Comparison of ENCODE assay signal across 8 cellular contexts in genomic region chr6:6803180-6803978, GRCh38.
A peak's percentile ranks its signal among the peaks of the same experiment; 100 is the strongest.
DNase-seq lines count a peak whose midpoint lies in the region; ATAC-seq, FAIRE-seq and TF ChIP-seq lines count a peak whose summit lies in the region.

No MANE protein-coding gene starts in this region.

- no peaks in the 10 kb centered on the region for H3K36me3 ChIP-seq in esophagus (ENCODE audit: control insufficient read depth in 2 of 2, insufficient read depth in 2 of 2, low read length in 1 of 2)
- H3K36me3 ChIP-seq in HAP-1 (replicated peaks) = no peaks in the 10 kb centered on the region

- WGBS in esophagus, 2 donors = 49 to 51% methylated on average over 18 of the region's 18 CpGs

- H3K9me3 ChIP-seq in esophagus (ENCODE audit: control insufficient read depth in 2 of 2, insufficient read depth in 1 of 2, low read depth in 1 of 2, low read length in 1 of 2) = no peaks in the 10 kb centered on the region
- H3K9me3 ChIP-seq in HAP-1 = no peaks in the 10 kb centered on the region

- FAIRE-seq in GM12891 (lab: Jason Lieb, UNC) = peak; percentile 85

- peak overlapping the region; percentile 95 to 99 for H3K27ac ChIP-seq in esophagus (ENCODE audit: low read depth in 2 of 2, low read length in 1 of 2)

- H3K4me1 ChIP-seq in esophagus (ENCODE audit: control insufficient read depth in 2 of 2, insufficient read depth in 2 of 2, low read length in 1 of 2) (peaks cover 3 to 21% of the 10 kb centered on the region in 2 donors), HAP-1 (no peaks in the 10 kb centered on the region)

- H3K4me3 ChIP-seq in esophagus (ENCODE audit: low read depth in 1 of 2, low read length in 2 of 2) (no peak overlapping the region), HAP-1 (no peak overlapping the region)

- DNase-seq in GM12891 (ENCODE audit: insufficient read length, low spot score) (peak; percentile 54), HAP-1 (ENCODE audit: low spot score in 2 of 2) (no peak), NCI-H524 treated with DMSO at 0.1 percent for 48 hours (lab: John Stamatoyannopoulos, UW) (no peak), NCI-H446 (lab: John Stamatoyannopoulos, UW) (no peak)
- no peak for DNase-seq in stimulated activated CD4-positive, alpha-beta T cell treated with anti-CD3 and anti-CD28 coated beads, Interleukin-4, amount 100 ng/mL, for 24 hours

- ATAC-seq in GM21390 (IDR thresholded peaks at IDR 0.05; ENCODE audit: unreplicated experiment) = peak; percentile 74
- ATAC-seq in HG03565 (IDR thresholded peaks at IDR 0.05; ENCODE audit: unreplicated experiment) = peak; percentile 62

- in situ Hi-C loops in HAP-1 (cut with MboI; ENCODE audit: low sequenced_read_pairs) = no loop called here

- H3K27me3 ChIP-seq in esophagus (ENCODE audit: control insufficient read depth in 1 of 2, insufficient read depth in 2 of 2, low read length in 2 of 2) (no peaks in the 10 kb centered on the region), HAP-1 (ENCODE audit: low read depth) (peaks cover 11% of the 10 kb centered on the region; the same call in 1 of the 2 replicates)

- no peak for TF ChIP-seq POLR2A in GM12891 (IDR thresholded peaks at IDR 0.05; ENCODE audit: low read depth, low read length)

TF ChIP-seq in GM12891, 5 proteins besides CTCF, POLR2A, EP300 and RAD21:
- TF ChIP-seq TAF1 (IDR thresholded peaks at IDR 0.05; ENCODE audit: low read depth, low read length) (no peak), SPI1 (IDR thresholded peaks at IDR 0.05; ENCODE audit: low read depth, low read length) (peak; percentile 70)
